In the genomic region with DNA sequence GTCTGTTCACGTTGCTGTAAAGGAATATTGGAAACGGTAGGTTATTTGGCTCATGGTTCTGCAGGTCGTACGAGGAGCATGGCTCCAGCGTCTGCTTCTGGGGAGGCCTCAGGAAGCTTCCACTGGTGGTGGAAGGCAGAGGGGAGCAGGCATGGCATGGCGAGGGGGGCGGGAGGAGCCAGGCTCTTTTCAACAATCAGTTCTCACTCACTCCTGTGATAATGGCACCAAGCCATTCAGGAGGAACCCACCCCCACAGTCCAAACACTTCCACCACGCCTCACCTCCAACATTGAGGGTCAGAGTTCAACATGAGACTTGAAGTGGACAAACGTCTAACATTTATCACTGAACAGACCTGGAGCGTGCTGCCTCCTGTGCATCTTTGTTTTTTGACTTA, we compare ENCODE assay signal across 21 cellular contexts.
DNase-seq lines count a peak whose midpoint lies in the region; ATAC-seq and TF ChIP-seq lines count a peak whose summit lies in the region.
"Had no signal": no experiment of that assay in that cellular context is flagged by ENCODE, and none has a peak within 500 bp of the region (broad histone marks: within the 10 kb centered on the region; RNA-seq: fewer than 3 reads in every experiment).

No MANE protein-coding gene starts in this region.

- H3K9me3 Mint-ChIP-seq in activated CD8-positive, alpha-beta memory T cell treated with anti-CD3 and anti-CD28 coated beads, Interleukin-2, amount 10 ng/mL, durations not matched to agents 7 days and 5 days (ENCODE audit: low read depth) = no peaks in the 10 kb centered on the region
- H3K9me3 Mint-ChIP-seq in CD8-positive, alpha-beta T cell = no peaks in the 10 kb centered on the region
- H3K9me3 Mint-ChIP-seq: CD8-positive, alpha-beta memory T cell had no signal

- no peak overlapping the region for H3K27ac ChIP-seq in CD8-positive, alpha-beta T cell (ENCODE audit: low read depth, low read length)
- H3K27ac ChIP-seq in adrenal gland = no peak overlapping the region
- H3K27ac ChIP-seq in osteoblast (ENCODE audit: low read depth, low read length) = no peak overlapping the region
- H3K27ac ChIP-seq: BLaER1, GM23248, RWPE1 had no signal

- H2AFZ ChIP-seq in osteoblast (ENCODE audit: low read length) = no peak overlapping the region
- H2AFZ ChIP-seq: GM23248 had no signal

- H3K27me3 ChIP-seq in CD8-positive, alpha-beta T cell (ENCODE audit: insufficient read depth, low read length) = no peaks in the 10 kb centered on the region
- H3K27me3 ChIP-seq in adrenal gland (no peaks in the 10 kb centered on the region), osteoblast (ENCODE audit: insufficient read depth, low read length) (peaks cover 9% of the 10 kb centered on the region), BE2C (no peaks in the 10 kb centered on the region)
- H3K27me3 ChIP-seq: BLaER1 had no signal

- H3K9me3 ChIP-seq in CD8-positive, alpha-beta T cell (ENCODE audit: low read length) = no peaks in the 10 kb centered on the region
- no peaks in the 10 kb centered on the region for H3K9me3 ChIP-seq in adrenal gland (replicated peaks in 1 of 3)
- H3K9me3 ChIP-seq in osteoblast (ENCODE audit: low read depth, low read length) = no peaks in the 10 kb centered on the region
- no peaks in the 10 kb centered on the region for H3K9me3 ChIP-seq in BE2C
- H3K9me3 ChIP-seq: BLaER1 had no signal

- intact Hi-C loops in CD8-positive, alpha-beta T cell (cut with DNase I, micrococcal nuclease) = no loop called here
- intact Hi-C loops in adrenal gland (cut with DNase I) = no loop called here

- peaks cover 9% of the 10 kb centered on the region for H3K4me1 ChIP-seq in CD8-positive, alpha-beta T cell (ENCODE audit: insufficient read depth, low read length)
- H3K4me1 ChIP-seq in adrenal gland (replicated peaks in 1 of 2) (no peaks in the 10 kb centered on the region), osteoblast (ENCODE audit: insufficient read depth, low read length) (no peaks in the 10 kb centered on the region), BE2C (no peaks in the 10 kb centered on the region)

- H3K27me3 Mint-ChIP-seq in activated CD8-positive, alpha-beta memory T cell treated with anti-CD3 and anti-CD28 coated beads, Interleukin-2, amount 10 ng/mL, durations not matched to agents 7 days and 5 days = no peaks in the 10 kb centered on the region
- H3K27me3 Mint-ChIP-seq in CD8-positive, alpha-beta T cell (ENCODE audit: low read depth) = peaks cover 3% of the 10 kb centered on the region

- CTCF ChIA-PET in activated CD8-positive, alpha-beta memory T cell treated with anti-CD3 and anti-CD28 coated beads, Interleukin-2, amount 10 ng/mL, durations not matched to agents 7 days and 5 days (lab: Charles Lee) = no interaction called here
- CTCF ChIA-PET in CD8-positive, alpha-beta T cell (lab: Charles Lee) = no interaction called here

- no peak for ATAC-seq in activated CD8-positive, alpha-beta memory T cell treated with anti-CD3 and anti-CD28 coated beads, Interleukin-2, amount 10 ng/mL, durations not matched to agents 7 days and 5 days
- no peak for ATAC-seq in CD8-positive, alpha-beta T cell
- no peak for ATAC-seq in HG02840 (IDR thresholded peaks at IDR 0.05; ENCODE audit: low FRiP score, unreplicated experiment)
- ATAC-seq: K562 had no signal

- peaks cover 7% of the 10 kb centered on the region for H3K4me1 Mint-ChIP-seq in activated CD8-positive, alpha-beta memory T cell treated with anti-CD3 and anti-CD28 coated beads, Interleukin-2, amount 10 ng/mL, durations not matched to agents 7 days and 5 days
- peaks cover 12% of the 10 kb centered on the region for H3K4me1 Mint-ChIP-seq in CD8-positive, alpha-beta T cell (ENCODE audit: low read depth)

- TF ChIP-seq POLR2A in adrenal gland (IDR thresholded peaks at IDR 0.05) = no peak

- H4K20me1 ChIP-seq in osteoblast (ENCODE audit: insufficient read depth, low read length) = peaks cover 3% of the 10 kb centered on the region

- no peak overlapping the region for H3K4me3 Mint-ChIP-seq in activated CD8-positive, alpha-beta memory T cell treated with anti-CD3 and anti-CD28 coated beads, Interleukin-2, amount 10 ng/mL, durations not matched to agents 7 days and 5 days
- no peak overlapping the region for H3K4me3 Mint-ChIP-seq in CD8-positive, alpha-beta T cell
- H3K4me3 Mint-ChIP-seq: CD8-positive, alpha-beta memory T cell had no signal

- WGBS in adrenal gland, 4 donors = 79 to 87% (median 81%) methylated on average over 10 of the region's 10 CpGs

- no peaks in the 10 kb centered on the region for H3K36me3 Mint-ChIP-seq in activated CD8-positive, alpha-beta memory T cell treated with anti-CD3 and anti-CD28 coated beads, Interleukin-2, amount 10 ng/mL, durations not matched to agents 7 days and 5 days
- H3K36me3 Mint-ChIP-seq in CD8-positive, alpha-beta T cell = peaks cover 8% of the 10 kb centered on the region

- peak; percentile 4 for DNase-seq in activated CD8-positive, alpha-beta memory T cell treated with anti-CD3 and anti-CD28 coated beads, Interleukin-2, amount 50 U/mL, for 4 hours
- DNase-seq in activated CD8-positive, alpha-beta memory T cell treated with anti-CD3 and anti-CD28 coated beads, Interleukin-2, amount 10 ng/mL, durations not matched to agents 7 days and 5 days = no peak
- DNase-seq in CD8-positive, alpha-beta T cell = no peak
- peak in 4 of 7 donors; percentile 1 to 30 (median 2) for DNase-seq in adrenal gland
- DNase-seq in osteoblast (ENCODE audit: insufficient read length, low spot score, missing footprints) = peak; percentile 39
- no peak for DNase-seq in BE2C
- no peak for DNase-seq in kidney tubule cell (ENCODE audit: low spot score)
- DNase-seq: CD8-positive, alpha-beta memory T cell; DMS79 treated with DMSO at 0.1 percent for 48 hours; GM23248; MV-4-11; NCI-H1436 treated with DMSO at 0.1 percent for 48 hours; NCI-H2029 treated with DMSO at 0.1 percent for 48 hours; NCI-H2171 treated with DMSO at 0.1 percent for 48 hours; NCI-H446 treated with DMSO at 0.1 percent for 48 hours; NK-92 treated with Interleukin-12 subunit alpha and Interleukin-12 subunit beta, amount 100 ng/mL, for 24 hours; OCI-M1 had no signal

- H3K79me2 ChIP-seq in osteoblast (ENCODE audit: insufficient read depth, low read length) = no peaks in the 10 kb centered on the region

- POLR2A ChIA-PET in CD8-positive, alpha-beta T cell (lab: Charles Lee) = no interaction called here

- no peak overlapping the region for H3K27ac Mint-ChIP-seq in activated CD8-positive, alpha-beta memory T cell treated with anti-CD3 and anti-CD28 coated beads, Interleukin-2, amount 10 ng/mL, durations not matched to agents 7 days and 5 days
- H3K27ac Mint-ChIP-seq in CD8-positive, alpha-beta T cell = peak overlapping the region; percentile 32

- no peak overlapping the region for H3K4me2 ChIP-seq in osteoblast (ENCODE audit: insufficient read depth, low read length)
- H3K4me2 ChIP-seq: BLaER1 had no signal

- TF ChIP-seq CTCF in CD8-positive, alpha-beta T cell (IDR thresholded peaks at IDR 0.05) = no peak
- TF ChIP-seq CTCF in adrenal gland (IDR thresholded peaks at IDR 0.05) (no peak), osteoblast (IDR thresholded peaks at IDR 0.05; ENCODE audit: extremely low read depth, low read depth, low read length) (no peak), BE2C (IDR thresholded peaks at IDR 0.05; ENCODE audit: low read depth, low read length) (no peak)

- H3K36me3 ChIP-seq in CD8-positive, alpha-beta T cell (ENCODE audit: insufficient read depth, low read length) = no peaks in the 10 kb centered on the region
- H3K36me3 ChIP-seq in adrenal gland (replicated peaks in 1 of 2) = peaks cover 0 to 13% of the 10 kb centered on the region in 2 donors
- peaks cover 10% of the 10 kb centered on the region for H3K36me3 ChIP-seq in osteoblast (ENCODE audit: insufficient read depth, low read length)
- H3K36me3 ChIP-seq in BE2C = peaks cover 5% of the 10 kb centered on the region; the same call in 1 of the 2 replicates

- H3K4me3 ChIP-seq in CD8-positive, alpha-beta T cell (ENCODE audit: low read depth, low read length) = no peak overlapping the region
- H3K4me3 ChIP-seq in adrenal gland = no peak overlapping the region
- H3K4me3 ChIP-seq in osteoblast (ENCODE audit: insufficient read depth, low read length) = no peak overlapping the region
- H3K4me3 ChIP-seq in BE2C (ENCODE audit: low read depth, low read length) = no peak overlapping the region
- H3K4me3 ChIP-seq: BLaER1, GM23248, K562 had no signal

Comparison
In these comparisons a context has a peak if more than half of its experiments do, and no peak if none do; other contexts are left out.
1. DNase-seq: peak in activated CD8-positive, alpha-beta memory T cell treated with anti-CD3 and anti-CD28 coated beads, Interleukin-2, amount 50 U/mL, for 4 hours (single experiment), adrenal gland (4 of 7) and osteoblast (single experiment); none in activated CD8-positive, alpha-beta memory T cell treated with anti-CD3 and anti-CD28 coated beads, Interleukin-2, amount 10 ng/mL, durations not matched to agents 7 days and 5 days (single experiment), CD8-positive, alpha-beta T cell (0 of 7), BE2C (single experiment) and kidney tubule cell (single experiment).